Comparison of ENCODE assay signal across 8 cellular contexts in genomic region chr1:204190212-204191211, GRCh38. TPM values are rescaled to one million over a fixed set of nuclear protein-coding genes. Genes with fewer than 3 reads are reported as not detected.
A peak's percentile ranks its signal among the peaks of the same experiment; 100 is the strongest.
DNase-seq lines count a peak whose midpoint lies in the region; ATAC-seq, FAIRE-seq and TF ChIP-seq lines count a peak whose summit lies in the region.

No MANE protein-coding gene starts in this region.

- DNase-seq in AG09309 (ENCODE audit: low read depth) (peak; percentile 23), HuH-7.5 (ENCODE audit: low spot score) (peak; percentile 41), GM19239 (ENCODE audit: insufficient read length, low spot score) (no peak), posterior vena cava (ENCODE audit: low spot score) (no peak)
- peak; percentile 63 for DNase-seq in activated CD8-positive, alpha-beta T cell treated with anti-CD3 and anti-CD28 coated beads for 36 hours

- TF ChIP-seq CTCF in AG09309 (IDR thresholded peaks at IDR 0.05; ENCODE audit: control insufficient read depth, insufficient read depth, low read depth, low read length, missing control alignments): no peak
- TF ChIP-seq CTCF in activated CD8-positive, alpha-beta T cell treated with anti-CD3 and anti-CD28 coated beads for 36 hours (IDR thresholded peaks at IDR 0.05): no peak

- no peaks in the 10 kb centered on the region for H3K9me3 Mint-ChIP-seq in activated CD8-positive, alpha-beta T cell treated with anti-CD3 and anti-CD28 coated beads for 36 hours
- no peaks in the 10 kb centered on the region for H3K9me3 Mint-ChIP-seq in stimulated activated naive CD8-positive, alpha-beta T cell treated with anti-CD3 and anti-CD28 coated beads, Interleukin-15, Interleukin-2, amounts not matched to agents 100 ng/mL and 50 ng/mL, for 24 hours

- peak overlapping the region; percentile 9; the same call in 1 of the 2 replicates for H3K4me3 ChIP-seq in AG09309 (ENCODE audit: control insufficient read depth, low read depth, low read length)
- H3K4me3 ChIP-seq in iPS-18c (ENCODE audit: insufficient read depth, low read depth, low read length): peak overlapping the region; percentile 42; the same call in 1 of the 2 replicates

- H3K27me3 Mint-ChIP-seq in activated CD8-positive, alpha-beta T cell treated with anti-CD3 and anti-CD28 coated beads for 36 hours: peaks cover 31% of the 10 kb centered on the region
- peaks cover 49% of the 10 kb centered on the region for H3K27me3 Mint-ChIP-seq in stimulated activated naive CD8-positive, alpha-beta T cell treated with anti-CD3 and anti-CD28 coated beads, Interleukin-15, Interleukin-2, amounts not matched to agents 100 ng/mL and 50 ng/mL, for 24 hours

- CTCF ChIA-PET in activated CD8-positive, alpha-beta T cell treated with anti-CD3 and anti-CD28 coated beads for 36 hours (lab: Charles Lee): interaction anchor here (1.1 to 6.3 kb wide), 8 partner anchors 12 to 1063 kb away, joined by 3 to 44 read pairs (median 4); partner anchors contain the start of gene ADORA1

- H3K9me3 ChIP-seq in iPS-18c (ENCODE audit: control insufficient read depth, insufficient read depth, low read length): no peaks in the 10 kb centered on the region

- POLR2A ChIA-PET in activated CD8-positive, alpha-beta T cell treated with anti-CD3 and anti-CD28 coated beads for 36 hours (lab: Charles Lee): interaction anchor here (1.0 kb wide), 1 partner anchor 9 kb away, joined by 3 read pairs; no protein-coding TSS in a partner anchor

- ATAC-seq in activated CD8-positive, alpha-beta T cell treated with anti-CD3 and anti-CD28 coated beads for 36 hours: peak; percentile 72
- no peak for ATAC-seq in HG02678 (IDR thresholded peaks at IDR 0.05; ENCODE audit: unreplicated experiment)

- no peaks in the 10 kb centered on the region for H3K36me3 Mint-ChIP-seq in activated CD8-positive, alpha-beta T cell treated with anti-CD3 and anti-CD28 coated beads for 36 hours (ENCODE audit: low read depth)
- H3K36me3 Mint-ChIP-seq in stimulated activated naive CD8-positive, alpha-beta T cell treated with anti-CD3 and anti-CD28 coated beads, Interleukin-15, Interleukin-2, amounts not matched to agents 100 ng/mL and 50 ng/mL, for 24 hours (ENCODE audit: low read depth): no peaks in the 10 kb centered on the region

- H3K4me3 Mint-ChIP-seq in activated CD8-positive, alpha-beta T cell treated with anti-CD3 and anti-CD28 coated beads for 36 hours: no peak overlapping the region
- peak overlapping the region; percentile 17 for H3K4me3 Mint-ChIP-seq in stimulated activated naive CD8-positive, alpha-beta T cell treated with anti-CD3 and anti-CD28 coated beads, Interleukin-15, Interleukin-2, amounts not matched to agents 100 ng/mL and 50 ng/mL, for 24 hours

- intact Hi-C loops in activated CD8-positive, alpha-beta T cell treated with anti-CD3 and anti-CD28 coated beads for 36 hours (cut with micrococcal nuclease): no loop called here
- intact Hi-C loops in posterior vena cava (cut with DNase I): no loop called here

- peaks cover 29% of the 10 kb centered on the region for H3K4me1 Mint-ChIP-seq in activated CD8-positive, alpha-beta T cell treated with anti-CD3 and anti-CD28 coated beads for 36 hours (ENCODE audit: low read depth)
- H3K4me1 Mint-ChIP-seq in stimulated activated naive CD8-positive, alpha-beta T cell treated with anti-CD3 and anti-CD28 coated beads, Interleukin-15, Interleukin-2, amounts not matched to agents 100 ng/mL and 50 ng/mL, for 24 hours (ENCODE audit: low read depth): peaks cover 28% of the 10 kb centered on the region

- FAIRE-seq in GM19239 (lab: Jason Lieb, UNC): no peak

- no peak overlapping the region for H3K27ac Mint-ChIP-seq in activated CD8-positive, alpha-beta T cell treated with anti-CD3 and anti-CD28 coated beads for 36 hours
- H3K27ac Mint-ChIP-seq in stimulated activated naive CD8-positive, alpha-beta T cell treated with anti-CD3 and anti-CD28 coated beads, Interleukin-15, Interleukin-2, amounts not matched to agents 100 ng/mL and 50 ng/mL, for 24 hours: no peak overlapping the region

RNA-seq across cellular contexts. Expression of gene KISS1, which starts 5.8 kb away (rescaled TPM):
- total RNA-seq in activated CD8-positive, alpha-beta T cell treated with anti-CD3 and anti-CD28 coated beads for 36 hours: not detected
- not detected for total RNA-seq in posterior vena cava

RNA-seq across cellular contexts. Expression of gene GOLT1A, which starts 23.3 kb away (rescaled TPM):
- not detected for total RNA-seq in activated CD8-positive, alpha-beta T cell treated with anti-CD3 and anti-CD28 coated beads for 36 hours
- not detected for total RNA-seq in posterior vena cava

RNA-seq across cellular contexts. Expression of gene REN, which starts 24.4 kb away (rescaled TPM):
- total RNA-seq in activated CD8-positive, alpha-beta T cell treated with anti-CD3 and anti-CD28 coated beads for 36 hours: not detected
- total RNA-seq in posterior vena cava: not detected

RNA-seq across cellular contexts. Expression of gene ETNK2, which starts 38.7 kb away (rescaled TPM):
- total RNA-seq in activated CD8-positive, alpha-beta T cell treated with anti-CD3 and anti-CD28 coated beads for 36 hours: 1 to 10 TPM; 1.3 to 1.4 TPM
- 10 to 100 TPM in 1 of 2 donors, 1 to 10 TPM in 1; 7.4 to 12.3 TPM for total RNA-seq in posterior vena cava

Comparison
In these comparisons a context has a peak if more than half of its experiments do, and no peak if none do; other contexts are left out.
1. DNase-seq: peak in AG09309 (single experiment), HuH-7.5 (single experiment) and activated CD8-positive, alpha-beta T cell treated with anti-CD3 and anti-CD28 coated beads for 36 hours (single experiment); none in GM19239 (single experiment) and posterior vena cava (single experiment).